29 cellular contexts compared by ENCODE assay signal in the genomic region with DNA sequence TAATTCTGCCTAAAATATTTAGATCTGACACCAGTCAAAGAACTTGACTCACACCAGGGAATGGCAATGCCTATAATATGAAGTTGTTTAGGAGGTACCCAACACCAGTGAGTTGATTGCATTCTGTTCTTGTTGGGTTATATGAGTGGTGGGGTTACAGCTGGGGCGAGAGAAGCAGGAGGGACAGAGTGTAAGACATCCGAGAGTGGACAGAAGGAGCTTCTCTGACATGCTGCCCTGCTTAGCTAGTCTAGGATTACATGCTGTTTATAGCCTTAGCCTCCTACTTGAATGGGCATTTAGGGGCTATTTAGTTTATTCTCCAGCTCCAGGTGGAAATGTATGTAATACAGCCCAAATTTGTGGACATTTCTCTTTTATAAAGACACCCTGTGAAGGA.
"Had no signal": no experiment of that assay in that cellular context is flagged by ENCODE, and none has a peak within 500 bp of the region (broad histone marks: within the 10 kb centered on the region; RNA-seq: fewer than 3 reads in every experiment).

No MANE protein-coding gene starts in this region.

- ATAC-seq: activated naive CD4-positive, alpha-beta T cell treated with anti-CD3 and anti-CD28 coated beads, Interleukin-2, amount 50 U/mL, for 72 hours; activated naive CD8-positive, alpha-beta T cell treated with anti-CD3 and anti-CD28 coated beads, Interleukin-2, amount 50 U/mL, for 24 hours; activated T-cell treated with anti-CD3 and anti-CD28 coated beads, Interleukin-2, amount 50 U/mL, for 4 hours; activated T-cell treated with anti-CD3 and anti-CD28 coated beads, Interleukin-2, amount 50 U/mL, for 72 hours; activated T-helper 17 cell treated with anti-CD3 and anti-CD28 coated beads, Interleukin-2, amount 50 U/mL, for 72 hours; body of pancreas had no signal

- DNase-seq: activated effector memory CD4-positive, alpha-beta T cell treated with anti-CD3 and anti-CD28 coated beads, Interleukin-2, amount 50 U/mL, for 16 hours; activated effector memory CD4-positive, alpha-beta T cell treated with Interleukin-2 at 50 U/mL for 16 hours; activated gamma-delta T cell; activated gamma-delta T cell treated with Interleukin-2 at 50 U/mL for 16 hours; activated naive CD4-positive, alpha-beta T cell; activated naive CD4-positive, alpha-beta T cell treated with anti-CD3 and anti-CD28 coated beads for 36 hours; activated naive CD4-positive, alpha-beta T cell treated with anti-CD3 and anti-CD28 coated beads, Interleukin-2, amount 10 ng/mL, durations not matched to agents 7 days and 5 days; activated naive CD4-positive, alpha-beta T cell treated with anti-CD3 and anti-CD28 coated beads, Interleukin-2, amount 50 U/mL, for 16 hours; activated naive CD4-positive, alpha-beta T cell treated with Interleukin-2 at 50 U/mL for 16 hours; activated naive CD8-positive, alpha-beta T cell treated with anti-CD3 and anti-CD28 coated beads for 36 hours; activated naive CD8-positive, alpha-beta T cell treated with anti-CD3 and anti-CD28 coated beads, Interleukin-2, amount 10 ng/mL, durations not matched to agents 7 days and 5 days; activated naive CD8-positive, alpha-beta T cell treated with anti-CD3 and anti-CD28 coated beads, Interleukin-2, amount 50 U/mL, for 24 hours; activated T-cell treated with anti-CD3 and anti-CD28 coated beads, Interleukin-2, amount 50 U/mL, for 1 hour; activated T-cell treated with anti-CD3 and anti-CD28 coated beads, Interleukin-2, amount 50 U/mL, for 24 hours; activated T-cell treated with anti-CD3 and anti-CD28 coated beads, Interleukin-2, amount 50 U/mL, for 4 hours; activated T-cell treated with anti-CD3 and anti-CD28 coated beads, Interleukin-2, amount 50 U/mL, for 48 hours; activated T-cell treated with anti-CD3 and anti-CD28 coated beads, Interleukin-2, amount 50 U/mL, for 72 hours; adrenal gland; amniotic stem cell; amygdala; anterior cingulate cortex; aorta; body of pancreas; brain microvascular endothelial cell; caudate nucleus; central memory CD4-positive, alpha-beta T cell; cerebellar nuclear complex had no signal
